In the genomic region with DNA sequence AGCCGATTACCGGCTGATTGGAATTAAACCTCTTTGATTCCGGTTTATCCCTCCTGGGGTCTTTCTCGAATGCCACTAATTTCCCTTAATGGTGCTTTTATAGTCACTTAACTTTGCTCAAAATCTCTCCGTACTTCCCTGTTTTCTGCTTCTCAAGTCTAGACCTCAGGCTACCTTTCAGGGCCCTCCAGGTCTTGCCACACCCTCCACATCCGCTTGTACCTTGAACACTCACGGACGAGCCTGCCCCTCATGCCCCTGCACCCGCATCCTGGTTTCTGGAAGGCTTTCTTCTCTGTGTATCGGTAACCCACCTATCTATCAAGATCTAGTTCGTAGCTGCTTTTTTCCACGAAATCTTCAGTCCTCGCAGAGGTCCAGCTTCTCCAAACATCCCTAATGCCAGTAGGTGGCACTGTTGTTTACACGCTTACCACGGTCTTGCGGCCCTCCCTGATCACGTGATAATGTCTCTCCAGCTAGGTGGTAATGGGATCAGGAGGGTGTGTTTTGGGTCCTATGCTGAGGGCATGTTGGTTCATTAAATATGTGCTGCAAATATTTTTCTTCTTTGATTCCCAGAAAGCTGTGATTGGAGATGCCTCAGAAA, we compare ENCODE assay signal across 9 cellular contexts. TPM values are rescaled to one million over a fixed set of nuclear protein-coding genes. Genes with fewer than 3 reads are reported as not detected.
DNase-seq lines count a peak whose midpoint lies in the region; ATAC-seq, FAIRE-seq and TF ChIP-seq lines count a peak whose summit lies in the region.
"Had no signal": no experiment of that assay in that cellular context is flagged by ENCODE, and none has a peak within 500 bp of the region (broad histone marks: within the 10 kb centered on the region; RNA-seq: fewer than 3 reads in every experiment).

No MANE protein-coding gene starts in this region.

- H3K27ac Mint-ChIP-seq in stimulated activated naive B cell treated with anti-CD40 and anti-IgM and Interleukin-4, amounts not matched to agents 10 μg/mL and 1 μg/mL and 100 μg/mL, for 72 hours = no peak overlapping the region
- H3K27ac Mint-ChIP-seq: IgD-negative memory B cell had no signal

- no peaks in the 10 kb centered on the region for H3K36me3 Mint-ChIP-seq in stimulated activated naive B cell treated with anti-CD40 and anti-IgM and Interleukin-4, amounts not matched to agents 10 μg/mL and 1 μg/mL and 100 μg/mL, for 72 hours
- H3K36me3 Mint-ChIP-seq: IgD-negative memory B cell had no signal

- no peaks in the 10 kb centered on the region for H3K9me3 ChIP-seq in Loucy (ENCODE audit: insufficient read depth, low read depth, low read length)
- H3K9me3 ChIP-seq in GM12878 (replicated peaks; ENCODE audit: control insufficient read depth, insufficient read depth, low read length) = no peaks in the 10 kb centered on the region

- H3K9me2 ChIP-seq in Loucy (replicated peaks; ENCODE audit: low read depth, low read length) = no peaks in the 10 kb centered on the region

- intact Hi-C loops in GM12878 (cut with micrococcal nuclease; ENCODE audit: unreplicated experiment) = loop anchor here (1.0 to 5.0 kb wide), 3 partner anchors 34 to 303 kb away; no protein-coding TSS in a partner anchor

- no TSS peak for BruUV-seq in GM12878 (replicated peaks; lab: Mats Ljungman, UMichigan)

- FAIRE-seq in GM12878 (lab: Jason Lieb, UNC) = peak; percentile 100

- peak overlapping the region; percentile 29 for H3K4me2 ChIP-seq in Loucy (ENCODE audit: low read depth, low read length, poor library complexity, severe bottlenecking)
- H3K4me2 ChIP-seq in GM12878 (ENCODE audit: control insufficient read depth, insufficient read depth) = no peak overlapping the region

- TF ChIP-seq POLR2A in GM12878 (IDR thresholded peaks at IDR 0.05; ENCODE audit: low read depth, low read length) = no peak

- H3K9ac ChIP-seq in Loucy (ENCODE audit: low read depth, low read length, poor library complexity, severe bottlenecking) (peak overlapping the region; percentile 31), GM12878 (ENCODE audit: control insufficient read depth, insufficient read depth, low read length) (no peak overlapping the region)

- RAD21 ChIA-PET in GM12878 (lab: Charles Lee; ENCODE audit: unreplicated experiment) = interaction anchor here (1.1 to 1.7 kb wide), 5 partner anchors 33 to 302 kb away, joined by 3 to 10 read pairs (median 7); no protein-coding TSS in a partner anchor

- POLR2A ChIA-PET in GM12878 (lab: Charles Lee) = no interaction called here

- H3K4me3 ChIP-seq in Loucy (ENCODE audit: low read length, poor library complexity, severe bottlenecking) = no peak overlapping the region
- H3K4me3 ChIP-seq in GM12878 = no peak overlapping the region

- no peak for TF ChIP-seq EP300 in GM12878 (IDR thresholded peaks at IDR 0.05; ENCODE audit: borderline replicate concordance in 1 of 2, control insufficient read depth in 1 of 2, low read depth in 2 of 2, low read length in 2 of 2)

- H3K27ac ChIP-seq in GM12878 (ENCODE audit: control insufficient read depth, insufficient read depth) = no peak overlapping the region

- H3K4me1 ChIP-seq in Loucy (ENCODE audit: insufficient read depth, low read length, poor library complexity, severe bottlenecking) (peaks cover 3% of the 10 kb centered on the region), GM12878 (ENCODE audit: control insufficient read depth, insufficient read depth, low read length) (no peaks in the 10 kb centered on the region; the same call in 1 of the 2 replicates)

- CTCF ChIA-PET in GM12878 (lab: Yijun Ruan, JAX) = interaction anchor here (0.6 to 2.8 kb wide), 34 partner anchors 8 to 1696 kb away, joined by 3 to 43 read pairs (median 4); no protein-coding TSS in a partner anchor

- TF ChIP-seq CTCF in Loucy (conservative IDR thresholded peaks at IDR 0.05; ENCODE audit: low read length) (peak; percentile 94), GM12878 (IDR thresholded peaks at IDR 0.05 in 2 of 3, conservative IDR thresholded peaks at IDR 0.05 in 1 of 3; ENCODE audit: control insufficient read depth in 2 of 3, extremely low read depth in 1 of 3, insufficient read depth in 1 of 3, low read depth in 3 of 3, low read length in 3 of 3) (peak; percentile 72 to 81 (median 80))

- H4K20me1 ChIP-seq in Loucy (ENCODE audit: insufficient read depth, low read length, poor library complexity, severe bottlenecking) = no peaks in the 10 kb centered on the region
- H4K20me1 ChIP-seq in GM12878 (ENCODE audit: control insufficient read depth, insufficient read depth) = no peaks in the 10 kb centered on the region

- peaks cover 3 to 5% of the 10 kb centered on the region in 2 donors for H3K4me1 Mint-ChIP-seq in stimulated activated naive B cell treated with anti-CD40 and anti-IgM and Interleukin-4, amounts not matched to agents 10 μg/mL and 1 μg/mL and 100 μg/mL, for 72 hours

- H3K79me2 ChIP-seq in Loucy (ENCODE audit: insufficient read depth, low read length) (no peaks in the 10 kb centered on the region), GM12878 (ENCODE audit: control insufficient read depth, insufficient read depth, low read length) (no peaks in the 10 kb centered on the region)

- no peaks in the 10 kb centered on the region for H3K27me3 ChIP-seq in Loucy (ENCODE audit: insufficient read depth, low read length, poor library complexity, severe bottlenecking)
- peaks cover 2 to 6% of the 10 kb centered on the region in 2 experiments; a peak in 1 of 4 replicates for H3K27me3 ChIP-seq in GM12878 (replicated peaks in 1 of 2; ENCODE audit: control insufficient read depth in 2 of 2, insufficient read depth in 2 of 2, low read length in 1 of 2)

- H3K36me3 ChIP-seq in Loucy (ENCODE audit: insufficient read depth, low read length) (no peaks in the 10 kb centered on the region), GM12878 (ENCODE audit: control insufficient read depth in 2 of 2, insufficient read depth in 2 of 2, low read length in 1 of 2) (no peaks in the 10 kb centered on the region)

- peak; percentile 67 for DNase-seq in CD1c-positive myeloid dendritic cell (ENCODE audit: extremely low spot score)
- peak; percentile 41 for DNase-seq in RPMI7951 (ENCODE audit: low read depth)
- DNase-seq in GM12878 (ENCODE audit: low read depth, low spot score) = no peak
- DNase-seq in iPS-NIHi11 (ENCODE audit: low spot score) = peak; percentile 89
- peak; percentile 21 for DNase-seq in stimulated activated naive B cell treated with anti-CD40 and anti-IgM and Interleukin-4, amounts not matched to agents 10 μg/mL and 1 μg/mL and 100 μg/mL, for 72 hours

- peak; percentile 80 for TF ChIP-seq RAD21 in GM12878 (IDR thresholded peaks at IDR 0.05; ENCODE audit: insufficient read depth, low read depth, low read length)

- 17% methylated on average over 17 of the region's 17 CpGs for WGBS in GM12878 (ENCODE audit: insufficient coverage, insufficient replicate concordance, low lambda C conversion rate, missing lambda C conversion rate)

- H3K4me3 Mint-ChIP-seq in stimulated activated naive B cell treated with anti-CD40 and anti-IgM and Interleukin-4, amounts not matched to agents 10 μg/mL and 1 μg/mL and 100 μg/mL, for 72 hours = no peak overlapping the region

- H3F3A ChIP-seq in Loucy (ENCODE audit: low read depth) = no peaks in the 10 kb centered on the region

- in situ Hi-C loops in GM12878 (cut with MboI) = no loop called here

- H3K9me3 Mint-ChIP-seq in stimulated activated naive B cell treated with anti-CD40 and anti-IgM and Interleukin-4, amounts not matched to agents 10 μg/mL and 1 μg/mL and 100 μg/mL, for 72 hours = no peaks in the 10 kb centered on the region
- H3K9me3 Mint-ChIP-seq: IgD-negative memory B cell had no signal

- H2AFZ ChIP-seq in Loucy (ENCODE audit: low read length) (peak overlapping the region; percentile 67; the same call in 1 of the 2 replicates), GM12878 (ENCODE audit: control insufficient read depth, low read depth, low read length) (no peak overlapping the region)

- SMC1A ChIA-PET in GM12878 (lab: Charles Lee; ENCODE audit: uncharacterized antibody, unreplicated experiment) = interaction anchor here (1.0 to 2.7 kb wide), 13 partner anchors 9 to 302 kb away, joined by 3 to 14 read pairs (median 3); no protein-coding TSS in a partner anchor

- ATAC-seq in GM19023 (IDR thresholded peaks at IDR 0.05; ENCODE audit: unreplicated experiment) (peak; percentile 71), GM12878 (peak; percentile 96), GM21515 (IDR thresholded peaks at IDR 0.05; ENCODE audit: unreplicated experiment) (no peak)
- ATAC-seq in stimulated activated naive B cell treated with anti-CD40 and anti-IgM and Interleukin-4, amounts not matched to agents 10 μg/mL and 1 μg/mL and 100 μg/mL, for 72 hours (replicated peaks) = peak; percentile 82 to 89

- H3K27me3 Mint-ChIP-seq in stimulated activated naive B cell treated with anti-CD40 and anti-IgM and Interleukin-4, amounts not matched to agents 10 μg/mL and 1 μg/mL and 100 μg/mL, for 72 hours = peaks cover 52 to 65% of the 10 kb centered on the region in 2 donors

TF ChIP-seq in GM12878, 131 proteins besides CTCF, POLR2A, EP300 and RAD21 (continues in another document):
- TF ChIP-seq USF1 (IDR thresholded peaks at IDR 0.05; ENCODE audit: borderline replicate concordance, extremely low read length, insufficient read depth, low read depth, low read length) = peak; percentile 76

RNA-seq across cellular contexts. Expression of gene ATP12A, which starts 13.8 kb away (rescaled TPM):
- total RNA-seq in RPMI7951 (2014; rRNA removed; shearing (Covaris generic)) = not detected in 2 replicates
- total RNA-seq in GM12878 (2013; cell fraction: nucleolus; rRNA removed) = 0.10 TPM in 1 of 2 replicates, not detected in the other
- total RNA-seq in GM12878 (2014; rRNA removed) (0.06 TPM in 1 of 2 replicates, not detected in the other), GM12878 (2014; rRNA removed; fragmentation: Illumina TruSeq; extraction: Trizol) (0.05 TPM in 1 of 2 replicates, not detected in the other), GM12878 (2021) (not detected in 2 replicates)
- not detected for polyA plus RNA-seq in GM12878 (2011; ENCODE audit: low read depth)
- polyA plus RNA-seq in GM12878 (2011; rRNA removed) (not detected in 2 replicates), GM12878 (2014; fragmentation: Illumina TruSeq; extraction: Trizol) (0.03 and 0.06 TPM in 2 replicates), GM12878 (2014; fragmentation: Nextera tagmentation; extraction: Ambion mirVana) (under 1 TPM; 0.02 to 0.08 TPM), GM12878 (2014; rRNA removed) (not detected in 2 replicates), GM12878 (2016; fragmentation: Nextera tagmentation; extraction: Ambion mirVana) (not detected)
- 0.01 TPM in 1 of 2 replicates, not detected in the other for polyA plus RNA-seq in GM12878 (2011; cell fraction: cytosol; rRNA removed)
- polyA plus RNA-seq in GM12878 (2011; cell fraction: nucleus; rRNA removed) = not detected in 2 replicates
- polyA plus RNA-seq in GM12878 (2012) = 0.03 TPM in 1 of 2 replicates, not detected in the other
- polyA minus RNA-seq in GM12878 (2011; rRNA and poly(A)+ RNA removed) = not detected in 2 replicates
- not detected in 2 replicates for polyA minus RNA-seq in GM12878 (2011; cell fraction: cytosol; rRNA and poly(A)+ RNA removed)
- polyA minus RNA-seq in GM12878 (2011; cell fraction: nucleus; rRNA and poly(A)+ RNA removed) = not detected in 2 replicates
- polyA plus RNA-seq: IgD-negative memory B cell had no signal
